In genomic region chr15:41774062-41774872, GRCh38 we compare ENCODE assay signal across 8 cellular contexts. TPM values are rescaled to one million over a fixed set of nuclear protein-coding genes. Genes with fewer than 3 reads are reported as not detected.
DNase-seq lines count a peak whose midpoint lies in the region; ATAC-seq and TF ChIP-seq lines count a peak whose summit lies in the region.

MAPKBP1 (plus strand) TSS chr15:41774484; CDS start chr15:41775276, 792 bp downstream.

- DNase-seq in GM13977 (ENCODE audit: low spot score) = peak; percentile 95
- DNase-seq in NCI-H146 treated with DMSO at 0.1 percent for 48 hours (lab: John Stamatoyannopoulos, UW; ENCODE audit: unreplicated experiment) = peak; percentile 79
- peak; percentile 99 for DNase-seq in amniotic stem cell (lab: John Stamatoyannopoulos, UW)
- peak; percentile 97 for DNase-seq in left ventricle myocardium inferior
- DNase-seq in progenitor cell of endocrine pancreas (ENCODE audit: low spot score, unreplicated experiment) = peak; percentile 93

- H3K27ac ChIP-seq in left ventricle myocardium inferior (replicated peaks) = peak within 1 kb of the TSS; percentile 91
- H3K27ac ChIP-seq in urinary bladder (ENCODE audit: low read depth) = peak within 1 kb of the TSS; percentile 86

- peak; percentile 88 for ATAC-seq in HG02884 (IDR thresholded peaks at IDR 0.05; ENCODE audit: unreplicated experiment)

- peaks cover 4% of the 10 kb centered on the region for H3K36me3 Mint-ChIP-seq in progenitor cell of endocrine pancreas (ENCODE audit: insufficient read depth)

- H3K4me3 ChIP-seq in left ventricle myocardium inferior = peak within 1 kb of the TSS; percentile 90
- peak within 1 kb of the TSS; percentile 73 for H3K4me3 ChIP-seq in urinary bladder (ENCODE audit: low read depth, low read length)

- peak within 1 kb of the TSS; percentile 84 for H3K4me3 Mint-ChIP-seq in progenitor cell of endocrine pancreas (ENCODE audit: low read depth)

- peaks cover 56% of the 10 kb centered on the region for H3K4me1 ChIP-seq in left ventricle myocardium inferior
- H3K4me1 ChIP-seq in urinary bladder (ENCODE audit: insufficient read depth) = peaks cover 3% of the 10 kb centered on the region

- H3K4me1 Mint-ChIP-seq in progenitor cell of endocrine pancreas (ENCODE audit: low read depth) = peaks cover 22% of the 10 kb centered on the region

- H3K36me3 ChIP-seq in left ventricle myocardium inferior (no peaks in the 10 kb centered on the region), urinary bladder (ENCODE audit: insufficient read depth) (no peaks in the 10 kb centered on the region)

- no peaks in the 10 kb centered on the region for H3K27me3 Mint-ChIP-seq in progenitor cell of endocrine pancreas

- under 1% methylated on average over 62 of the region's 62 CpGs for WGBS in urinary bladder

- in situ Hi-C loops in GM13977 (cut with MboI; ENCODE audit: low pct_unique_long_range_greater_than_20kb, low sequenced_read_pairs, unreplicated experiment) = no loop called here

- no peaks in the 10 kb centered on the region for H3K9me3 Mint-ChIP-seq in progenitor cell of endocrine pancreas (ENCODE audit: low read depth)

- H3K27ac Mint-ChIP-seq in progenitor cell of endocrine pancreas = peak within 1 kb of the TSS; percentile 92

- intact Hi-C loops in T-helper 1 cell treated with Interleukin-12 subunit alpha and Interleukin-12 subunit beta and Interleukin-4 antibody, amounts not matched to agents 30 ng/mL and 1 ng/mL, for 36 hours (cut with micrococcal nuclease) = loop anchor here (1.0 to 5.0 kb wide), 19 partner anchors 17 to 880 kb away; partner anchors contain the start of genes CHP1, EHD4, GANC and INO80
- intact Hi-C loops in left ventricle myocardium inferior (cut with micrococcal nuclease) = loop anchor here (10.0 kb wide), 1 partner anchor 131 kb away; no protein-coding TSS in a partner anchor

- H3K27me3 ChIP-seq in left ventricle myocardium inferior (ENCODE audit: low read depth) = no peaks in the 10 kb centered on the region

- no peaks in the 10 kb centered on the region for H3K9me3 ChIP-seq in left ventricle myocardium inferior (replicated peaks)

- peak; percentile 81 for TF ChIP-seq CTCF in GM13977 (IDR thresholded peaks at IDR 0.05; ENCODE audit: extremely low read depth, insufficient read depth, missing control alignments)
- peak; percentile 67 for TF ChIP-seq CTCF in left ventricle myocardium inferior (IDR thresholded peaks at IDR 0.05; ENCODE audit: borderline replicate concordance)
- TF ChIP-seq CTCF in progenitor cell of endocrine pancreas (IDR thresholded peaks at IDR 0.05; ENCODE audit: unreplicated experiment) = peak; percentile 76

RNA-seq across cellular contexts. Expression of gene MAPKBP1, which starts in this region (rescaled TPM):
- total RNA-seq in T-helper 1 cell treated with Interleukin-12 subunit alpha and Interleukin-12 subunit beta and Interleukin-4 antibody, amounts not matched to agents 30 ng/mL and 1 ng/mL, for 36 hours = 44.7 and 45.2 TPM in 2 replicates
- total RNA-seq in left ventricle myocardium inferior (13.6 TPM), progenitor cell of endocrine pancreas (28.9 TPM in 2 replicates), urinary bladder (27.7 TPM)
- 19.1 TPM for polyA plus RNA-seq in urinary bladder

Comparison
In these comparisons a context has a peak if more than half of its experiments do, and no peak if none do; other contexts are left out.
1. Peak in every context shown above with its lines: DNase-seq, ATAC-seq, H3K4me3 ChIP-seq and H3K27ac ChIP-seq.